1 cellular context compared by ENCODE assay signal in the genomic region with DNA sequence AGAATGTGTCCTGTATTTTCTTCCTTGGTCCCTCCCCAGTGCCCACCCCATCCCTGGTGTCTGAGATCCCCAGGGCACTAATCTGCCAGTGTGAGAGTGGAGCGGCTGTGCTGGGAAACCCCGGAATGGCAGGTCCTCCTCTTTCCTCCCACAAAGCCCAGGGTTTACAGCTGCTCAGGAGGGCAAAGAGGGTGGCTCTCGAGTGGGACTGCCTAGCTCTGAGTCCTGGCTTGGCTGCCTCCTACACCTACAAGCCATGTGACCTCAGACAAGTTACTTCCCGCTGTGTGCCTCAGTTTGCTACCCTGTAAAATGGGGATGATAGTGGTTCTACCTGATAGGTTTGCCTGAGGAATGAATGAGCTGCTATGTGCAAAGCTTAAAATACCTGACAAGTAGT.
TF ChIP-seq lines count a peak whose summit lies in the region.

No MANE protein-coding gene starts in this region.

TF ChIP-seq in HepG2, 621 proteins besides CTCF, POLR2A, EP300 and RAD21:
- TF ChIP-seq, protein P1, sequence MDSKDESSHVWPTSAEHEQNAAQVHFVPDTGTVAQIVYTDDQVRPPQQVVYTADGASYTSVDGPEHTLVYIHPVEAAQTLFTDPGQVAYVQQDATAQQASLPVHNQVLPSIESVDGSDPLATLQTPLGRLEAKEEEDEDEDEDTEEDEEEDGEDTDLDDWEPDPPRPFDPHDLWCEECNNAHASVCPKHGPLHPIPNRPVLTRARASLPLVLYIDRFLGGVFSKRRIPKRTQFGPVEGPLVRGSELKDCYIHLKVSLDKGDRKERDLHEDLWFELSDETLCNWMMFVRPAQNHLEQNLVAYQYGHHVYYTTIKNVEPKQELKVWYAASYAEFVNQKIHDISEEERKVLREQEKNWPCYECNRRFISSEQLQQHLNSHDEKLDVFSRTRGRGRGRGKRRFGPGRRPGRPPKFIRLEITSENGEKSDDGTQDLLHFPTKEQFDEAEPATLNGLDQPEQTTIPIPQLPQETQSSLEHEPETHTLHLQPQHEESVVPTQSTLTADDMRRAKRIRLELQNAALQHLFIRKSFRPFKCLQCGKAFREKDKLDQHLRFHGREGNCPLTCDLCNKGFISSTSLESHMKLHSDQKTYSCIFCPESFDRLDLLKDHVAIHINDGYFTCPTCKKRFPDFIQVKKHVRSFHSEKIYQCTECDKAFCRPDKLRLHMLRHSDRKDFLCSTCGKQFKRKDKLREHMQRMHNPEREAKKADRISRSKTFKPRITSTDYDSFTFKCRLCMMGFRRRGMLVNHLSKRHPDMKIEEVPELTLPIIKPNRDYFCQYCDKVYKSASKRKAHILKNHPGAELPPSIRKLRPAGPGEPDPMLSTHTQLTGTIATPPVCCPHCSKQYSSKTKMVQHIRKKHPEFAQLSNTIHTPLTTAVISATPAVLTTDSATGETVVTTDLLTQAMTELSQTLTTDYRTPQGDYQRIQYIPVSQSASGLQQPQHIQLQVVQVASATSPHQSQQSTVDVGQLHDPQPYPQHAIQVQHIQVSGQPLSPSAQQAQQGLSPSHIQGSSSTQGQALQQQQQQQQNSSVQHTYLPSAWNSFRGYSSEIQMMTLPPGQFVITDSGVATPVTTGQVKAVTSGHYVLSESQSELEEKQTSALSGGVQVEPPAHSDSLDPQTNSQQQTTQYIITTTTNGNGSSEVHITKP (CRISPR knock-in tag; IDR thresholded peaks at IDR 0.05; ENCODE audit: low read depth) = no peak
- peak; percentile 80 for TF ChIP-seq ZNF629 (CRISPR knock-in tag; conservative IDR thresholded peaks at IDR 0.05)
